20 cellular contexts compared by ENCODE assay signal in genomic region chr2:133213651-133214050, GRCh38.
DNase-seq lines count a peak whose midpoint lies in the region; ATAC-seq, FAIRE-seq and TF ChIP-seq lines count a peak whose summit lies in the region.
"Had no signal": no experiment of that assay in that cellular context is flagged by ENCODE, and none has a peak within 500 bp of the region (broad histone marks: within the 10 kb centered on the region; RNA-seq: fewer than 3 reads in every experiment).

No MANE protein-coding gene starts in this region.

- DNase-seq in H4 (ENCODE audit: low spot score) = peak; percentile 11
- peak; percentile 42 for DNase-seq in RCC 7860 (ENCODE audit: low spot score)
- DNase-seq in endothelial cell of umbilical vein (ENCODE audit: low read depth, low spot score) = peak; percentile 63
- DNase-seq in renal cortical epithelial cell (ENCODE audit: low read depth) = peak; percentile 69
- no peak for DNase-seq in NOMO-1 treated with dmso at 0.1 percent for 144 hours (lab: John Stamatoyannopoulos, UW; ENCODE audit: unreplicated experiment)
- DNase-seq in NCI-H2081 (lab: John Stamatoyannopoulos, UW) = no peak
- DNase-seq in smooth muscle cell (lab: John Stamatoyannopoulos, UW; ENCODE audit: unreplicated experiment) = no peak
- DNase-seq: DMS 273 treated with DMSO at 0.1 percent for 48 hours, GF-D8, Karpas-422, NCI-H1417, NCI-H187, NCI-H2107, NCI-H510A, SJCRH30 had no signal

- no peaks in the 10 kb centered on the region for H3K9me1 ChIP-seq in endothelial cell of umbilical vein (replicated peaks; ENCODE audit: control insufficient read depth, extremely low read depth, insufficient read depth, low read length)

- BruUV-seq in endothelial cell of umbilical vein (replicated peaks; lab: Mats Ljungman, UMichigan) = no TSS peak

- H3K27ac ChIP-seq in endothelial cell of umbilical vein (ENCODE audit: insufficient read depth, low read depth, low read length) (peak overlapping the region; percentile 52), smooth muscle cell (ENCODE audit: low read depth) (no peak overlapping the region)
- H3K27ac ChIP-seq: SJCRH30 had no signal

- H3F3A ChIP-seq in smooth muscle cell (ENCODE audit: low read depth) = no peaks in the 10 kb centered on the region

- H3K4me2 ChIP-seq in endothelial cell of umbilical vein (ENCODE audit: insufficient read depth, low read length) (peak overlapping the region; percentile 65), smooth muscle cell (no peak overlapping the region)
- H3K4me2 ChIP-seq: A549 had no signal

- H3K9me3 ChIP-seq in endothelial cell of umbilical vein (replicated peaks; ENCODE audit: control insufficient read depth, insufficient read depth, low read length) (no peaks in the 10 kb centered on the region), smooth muscle cell (replicated peaks; ENCODE audit: low read depth) (no peaks in the 10 kb centered on the region)
- H3K9me3 ChIP-seq: SJCRH30 had no signal

- CTCF ChIA-PET in endothelial cell of umbilical vein (lab: Charles Lee) = interaction anchor here (0.8 kb wide), 1 partner anchor 42 kb away, joined by 3 read pairs; no protein-coding TSS in a partner anchor

- H3K79me2 ChIP-seq in endothelial cell of umbilical vein (ENCODE audit: control insufficient read depth, insufficient read depth, low read length) (no peaks in the 10 kb centered on the region), smooth muscle cell (ENCODE audit: low read depth) (no peaks in the 10 kb centered on the region)

- TF ChIP-seq POLR2A in endothelial cell of umbilical vein (IDR thresholded peaks at IDR 0.05; ENCODE audit: low read depth, low read length) = no peak

- H4K20me1 ChIP-seq in endothelial cell of umbilical vein (replicated peaks; ENCODE audit: control insufficient read depth, extremely low read depth, insufficient read depth, low read length) (no peaks in the 10 kb centered on the region), smooth muscle cell (ENCODE audit: low read depth) (peaks cover 4% of the 10 kb centered on the region)

- intact Hi-C loops in endothelial cell of umbilical vein (cut with micrococcal nuclease) = no loop called here

- H3K36me3 ChIP-seq in endothelial cell of umbilical vein (ENCODE audit: control insufficient read depth in 2 of 2, extremely low read depth in 1 of 2, insufficient read depth in 2 of 2, low read length in 2 of 2) (no peaks in the 10 kb centered on the region), smooth muscle cell (ENCODE audit: low read depth) (no peaks in the 10 kb centered on the region)
- H3K36me3 ChIP-seq: SJCRH30 had no signal

- POLR2A ChIA-PET in endothelial cell of umbilical vein (lab: Charles Lee) = no interaction called here

- H3K9ac ChIP-seq in endothelial cell of umbilical vein (replicated peaks; ENCODE audit: extremely low read depth, insufficient read depth, low read length) (no peak overlapping the region), smooth muscle cell (ENCODE audit: low read depth) (no peak overlapping the region)

- TF ChIP-seq CTCF in endothelial cell of umbilical vein (IDR thresholded peaks at IDR 0.05; ENCODE audit: extremely low read depth in 1 of 2, insufficient read depth in 1 of 2, low read depth in 1 of 2, low read length in 2 of 2) (no peak), smooth muscle cell (IDR thresholded peaks at IDR 0.05; ENCODE audit: borderline replicate concordance, insufficient read depth, poor library complexity, severe bottlenecking) (no peak)

- H2AFZ ChIP-seq in endothelial cell of umbilical vein (ENCODE audit: low read depth, low read length) = peak overlapping the region; percentile 89
- H2AFZ ChIP-seq in smooth muscle cell (ENCODE audit: low read depth) = no peak overlapping the region

- FAIRE-seq in RCC 7860 (lab: Jason Lieb, UNC) = peak; percentile 36
- peak; percentile 57 for FAIRE-seq in endothelial cell of umbilical vein (lab: Jason Lieb, UNC)
- FAIRE-seq: GM19239, H1 had no signal

- 88% methylated on average over 5 of the region's 5 CpGs for WGBS in smooth muscle cell (ENCODE audit: low lambda C conversion rate)

- dilution Hi-C loops in endothelial cell of umbilical vein (cut with MboI; ENCODE audit: extremely low pct_ligation_motif_present, low sequenced_read_pairs) = no loop called here

- H3K27me3 ChIP-seq in endothelial cell of umbilical vein (ENCODE audit: control insufficient read depth in 2 of 2, insufficient read depth in 2 of 2, low read length in 2 of 2) (no peaks in the 10 kb centered on the region), smooth muscle cell (ENCODE audit: low read depth) (no peaks in the 10 kb centered on the region)
- H3K27me3 ChIP-seq: SJCRH30 had no signal

- H3K4me3 ChIP-seq in endothelial cell of umbilical vein (replicated peaks in 1 of 3; ENCODE audit: insufficient read depth in 1 of 3, low read depth in 1 of 3, low read length in 3 of 3) = peak overlapping the region in 1 of 3 experiments; percentile 15
- H3K4me3 ChIP-seq in smooth muscle cell = no peak overlapping the region
- H3K4me3 ChIP-seq: A549, SJCRH30 had no signal

- H3K4me1 ChIP-seq in endothelial cell of umbilical vein (ENCODE audit: control insufficient read depth, extremely low read depth, insufficient read depth, low read length) (peaks cover 16% of the 10 kb centered on the region), smooth muscle cell (ENCODE audit: low read depth) (no peaks in the 10 kb centered on the region)
- H3K4me1 ChIP-seq: SJCRH30 had no signal

- no peak for ATAC-seq in GM19397 (IDR thresholded peaks at IDR 0.05; ENCODE audit: unreplicated experiment)
- ATAC-seq: A549, Panc1 had no signal

TF ChIP-seq in endothelial cell of umbilical vein, 7 proteins besides CTCF, POLR2A, EP300 and RAD21:
- TF ChIP-seq POLR2AphosphoS5 (IDR thresholded peaks at IDR 0.05; ENCODE audit: insufficient read depth, low read depth, low read length) (no peak), EZH2 (IDR thresholded peaks at IDR 0.05; ENCODE audit: borderline replicate concordance, low read depth, low read length, severe bottlenecking) (no peak), GATA2 (IDR thresholded peaks at IDR 0.05; ENCODE audit: insufficient read depth, insufficient read length, low read depth, low read length) (no peak)

Comparison
In these comparisons a context has a peak if more than half of its experiments do, and no peak if none do; other contexts are left out.
1. DNase-seq: peak in H4 (single experiment), RCC 7860 (single experiment), endothelial cell of umbilical vein (single experiment) and renal cortical epithelial cell (single experiment); none in NOMO-1 treated with dmso at 0.1 percent for 144 hours (single experiment), NCI-H2081 (0 of 2) and smooth muscle cell (single experiment).